Comparison of ENCODE assay signal across 3 cellular contexts in genomic region chr12:70541-70940, GRCh38. TPM values are rescaled to one million over a fixed set of nuclear protein-coding genes. Genes with fewer than 3 reads are reported as not detected.
"Had no signal": no experiment of that assay in that cellular context is flagged by ENCODE, and none has a peak within 500 bp of the region (broad histone marks: within the 10 kb centered on the region; RNA-seq: fewer than 3 reads in every experiment).

No MANE protein-coding gene starts in this region.

RNA-seq across cellular contexts. Expression of gene IQSEC3, which starts 4.0 kb away (rescaled TPM):
- total RNA-seq: GM23248, H4, HFFc6 had no signal
